ENCODE assay signal across 1 cellular context in genomic region chr10:108629843-108630242, GRCh38.
TF ChIP-seq lines count a peak whose summit lies in the region.

No MANE protein-coding gene starts in this region.

TF ChIP-seq in H1, 55 proteins besides CTCF, POLR2A, EP300 and RAD21:
- TF ChIP-seq GTF2F1 (IDR thresholded peaks at IDR 0.05; ENCODE audit: borderline replicate concordance, low read depth, low read length) (no peak), RBBP5 (IDR thresholded peaks at IDR 0.05; ENCODE audit: borderline replicate concordance, low read depth, low read length) (no peak), SIN3A (conservative IDR thresholded peaks at IDR 0.05 in 1 of 2, IDR thresholded peaks at IDR 0.05 in 1 of 2; ENCODE audit: low read depth in 1 of 2, low read length in 2 of 2) (no peak), RXRA (IDR thresholded peaks at IDR 0.05; ENCODE audit: insufficient read depth, low read depth, low read length) (no peak), RNF2 (IDR thresholded peaks at IDR 0.05; ENCODE audit: borderline replicate concordance, low read depth, low read length, missing control alignments, poor library complexity, severe bottlenecking) (no peak), CTBP2 (IDR thresholded peaks at IDR 0.05; ENCODE audit: borderline replicate concordance, insufficient read depth, insufficient read length, low read length) (no peak), TAF1 (IDR thresholded peaks at IDR 0.05; ENCODE audit: low read depth, low read length) (no peak), SP4 (IDR thresholded peaks at IDR 0.05; ENCODE audit: low read length) (no peak), JUND (IDR thresholded peaks at IDR 0.05; ENCODE audit: low read length) (no peak), CEBPB (IDR thresholded peaks at IDR 0.05; ENCODE audit: low read depth, low read length) (no peak), ZNF274 (IDR thresholded peaks at IDR 0.05; ENCODE audit: borderline replicate concordance, extremely low read depth, low read length) (no peak), SIX5 (IDR thresholded peaks at IDR 0.05; ENCODE audit: low read depth, low read length) (no peak)
